In the genomic region with DNA sequence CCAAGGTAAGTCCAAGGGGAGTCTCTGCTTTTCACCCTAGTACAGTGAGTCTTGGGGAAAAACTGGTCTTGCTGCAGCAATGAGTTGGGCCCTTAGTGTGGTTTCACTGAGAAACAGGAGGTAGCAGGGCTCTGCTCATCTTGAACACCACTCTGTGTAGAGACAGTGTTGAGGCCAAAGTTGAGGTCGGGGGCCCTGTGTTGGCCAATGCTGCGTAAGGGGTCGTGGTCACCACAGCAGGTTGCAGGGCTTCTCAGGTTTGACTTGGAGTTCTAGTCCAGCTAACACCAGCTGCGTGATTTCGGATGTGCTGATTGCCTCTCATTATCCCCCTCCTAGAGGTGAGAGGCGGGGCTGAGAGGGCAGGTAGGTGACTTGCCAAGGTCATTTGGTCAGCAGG, we compare ENCODE assay signal across 14 cellular contexts.
DNase-seq lines count a peak whose midpoint lies in the region; ATAC-seq and TF ChIP-seq lines count a peak whose summit lies in the region.
"Had no signal": no experiment of that assay in that cellular context is flagged by ENCODE, and none has a peak within 500 bp of the region (broad histone marks: within the 10 kb centered on the region; RNA-seq: fewer than 3 reads in every experiment).

No MANE protein-coding gene starts in this region.

- no peaks in the 10 kb centered on the region for H3K36me3 Mint-ChIP-seq in CD4-positive, CD25-positive, alpha-beta regulatory T cell
- no peaks in the 10 kb centered on the region for H3K36me3 Mint-ChIP-seq in CD8-positive, alpha-beta T cell
- no peaks in the 10 kb centered on the region for H3K36me3 Mint-ChIP-seq in central memory CD8-positive, alpha-beta T cell (ENCODE audit: insufficient read depth)

- no peak for TF ChIP-seq CTCF in CD8-positive, alpha-beta T cell (IDR thresholded peaks at IDR 0.05)
- no peak for TF ChIP-seq CTCF in spleen (IDR thresholded peaks at IDR 0.05 in 8 of 11, conservative IDR thresholded peaks at IDR 0.05 in 3 of 11)

- DNase-seq in CD4-positive, CD25-positive, alpha-beta regulatory T cell: no peak
- no peak for DNase-seq in CD8-positive, alpha-beta T cell
- no peak for DNase-seq in central memory CD8-positive, alpha-beta T cell (ENCODE audit: low spot score in 2 of 2)
- no peak for DNase-seq in spleen
- no peak for DNase-seq in stimulated activated CD4-positive, alpha-beta T cell treated with anti-CD3 and anti-CD28 coated beads, Interleukin-1b, Interleukin-23, amount 100 ng/mL, for 48 hours
- DNase-seq in stimulated activated naive CD8-positive, alpha-beta T cell treated with anti-CD3 and anti-CD28 coated beads, Interleukin-15, amount 100 ng/mL, for 72 hours: no peak
- DNase-seq in NCI-H1930 (lab: John Stamatoyannopoulos, UW): no peak
- DNase-seq: ACHN; Caco-2; CD8-positive, alpha-beta memory T cell; GF-D8; HCEC 1CT; HFFc6 had no signal

- no peak for ATAC-seq in CD4-positive, CD25-positive, alpha-beta regulatory T cell (ENCODE audit: low read depth in 2 of 2)
- ATAC-seq in CD8-positive, alpha-beta T cell: no peak
- no peak for ATAC-seq in central memory CD8-positive, alpha-beta T cell (replicated peaks; ENCODE audit: extremely low read depth, poor library complexity, severe bottlenecking)
- ATAC-seq in stimulated activated naive CD8-positive, alpha-beta T cell treated with anti-CD3 and anti-CD28 coated beads, Interleukin-15, amount 100 ng/mL, for 72 hours: no peak

- POLR2A ChIA-PET in CD8-positive, alpha-beta T cell (lab: Charles Lee): no interaction called here

- intact Hi-C loops in CD8-positive, alpha-beta T cell (cut with DNase I, micrococcal nuclease): loop anchor here in 1 of 2 experiments (5.0 to 10.0 kb wide), 3 partner anchors 370 to 1668 kb away; partner anchors contain the start of gene BCL11B
- intact Hi-C loops in spleen (cut with DNase I; ENCODE audit: low total_unique reads): no loop called here

- peaks cover 48% of the 10 kb centered on the region for H3K4me1 ChIP-seq in CD4-positive, CD25-positive, alpha-beta regulatory T cell (ENCODE audit: control insufficient read depth, insufficient read depth, low read length, poor library complexity, severe bottlenecking)
- H3K4me1 ChIP-seq in CD8-positive, alpha-beta T cell (ENCODE audit: insufficient read depth, low read length): peaks cover 46% of the 10 kb centered on the region
- H3K4me1 ChIP-seq in spleen: peaks cover 0 to 25% (median 6%) of the 10 kb centered on the region in 6 donors
- H3K4me1 ChIP-seq: BLaER1 treated with 17β-estradiol and CSF1 and Interleukin-3, amounts not matched to agents 10 nM and 100 nM; Caco-2 had no signal

- H3K9me3 Mint-ChIP-seq in CD4-positive, CD25-positive, alpha-beta regulatory T cell: peaks cover 0 to 4% (median 2%) of the 10 kb centered on the region in 7 donors
- peaks cover 11% of the 10 kb centered on the region for H3K9me3 Mint-ChIP-seq in CD8-positive, alpha-beta T cell
- H3K9me3 Mint-ChIP-seq in central memory CD8-positive, alpha-beta T cell: peaks cover 6% of the 10 kb centered on the region
- peaks cover 10 to 18% of the 10 kb centered on the region in 2 donors for H3K9me3 Mint-ChIP-seq in stimulated activated naive CD8-positive, alpha-beta T cell treated with anti-CD3 and anti-CD28 coated beads, Interleukin-15, amount 100 ng/mL, for 72 hours

- CTCF ChIA-PET in CD8-positive, alpha-beta T cell (lab: Charles Lee): interaction anchor here (1.2 to 1.7 kb wide), 2 partner anchors 13 to 169 kb away, joined by 3 read pairs; no protein-coding TSS in a partner anchor

- 82 to 86% (median 84%) methylated on average over 6 of the region's 6 CpGs for WGBS in spleen, 5 donors

- peaks cover 5 to 36% (median 16%) of the 10 kb centered on the region in 4 donors for H3K4me1 Mint-ChIP-seq in CD4-positive, CD25-positive, alpha-beta regulatory T cell
- peaks cover 40% of the 10 kb centered on the region for H3K4me1 Mint-ChIP-seq in CD8-positive, alpha-beta T cell (ENCODE audit: low read depth)
- peaks cover 11% of the 10 kb centered on the region for H3K4me1 Mint-ChIP-seq in central memory CD8-positive, alpha-beta T cell
- peaks cover 16% of the 10 kb centered on the region for H3K4me1 Mint-ChIP-seq in stimulated activated naive CD8-positive, alpha-beta T cell treated with anti-CD3 and anti-CD28 coated beads, Interleukin-15, amount 100 ng/mL, for 72 hours

- H3K27ac Mint-ChIP-seq in CD4-positive, CD25-positive, alpha-beta regulatory T cell: no peak overlapping the region
- no peak overlapping the region for H3K27ac Mint-ChIP-seq in CD8-positive, alpha-beta T cell
- H3K27ac Mint-ChIP-seq in central memory CD8-positive, alpha-beta T cell (ENCODE audit: low read depth): no peak overlapping the region
- H3K27ac Mint-ChIP-seq in stimulated activated naive CD8-positive, alpha-beta T cell treated with anti-CD3 and anti-CD28 coated beads, Interleukin-15, amount 100 ng/mL, for 72 hours: no peak overlapping the region
- H3K27ac Mint-ChIP-seq: HFFc6 had no signal

- no peak overlapping the region for H3K4me3 ChIP-seq in CD4-positive, CD25-positive, alpha-beta regulatory T cell (ENCODE audit: low read depth, low read length)
- H3K4me3 ChIP-seq in CD8-positive, alpha-beta T cell (ENCODE audit: low read depth, low read length): no peak overlapping the region
- H3K4me3 ChIP-seq in spleen: no peak overlapping the region
- H3K4me3 ChIP-seq: BLaER1 treated with 17β-estradiol and CSF1 and Interleukin-3, amounts not matched to agents 10 nM and 100 nM had no signal

- no peaks in the 10 kb centered on the region for H3K9me3 ChIP-seq in CD4-positive, CD25-positive, alpha-beta regulatory T cell (ENCODE audit: control insufficient read depth in 2 of 2, low read length in 2 of 2)
- H3K9me3 ChIP-seq in CD8-positive, alpha-beta T cell (ENCODE audit: low read length): no peaks in the 10 kb centered on the region
- peaks cover 0 to 10% (median 4%) of the 10 kb centered on the region in 8 donors for H3K9me3 ChIP-seq in spleen
- H3K9me3 ChIP-seq: Caco-2 had no signal

- no peaks in the 10 kb centered on the region for H3K27me3 Mint-ChIP-seq in CD4-positive, CD25-positive, alpha-beta regulatory T cell
- no peaks in the 10 kb centered on the region for H3K27me3 Mint-ChIP-seq in CD8-positive, alpha-beta T cell (ENCODE audit: low read depth)
- H3K27me3 Mint-ChIP-seq in central memory CD8-positive, alpha-beta T cell: no peaks in the 10 kb centered on the region
- no peaks in the 10 kb centered on the region for H3K27me3 Mint-ChIP-seq in stimulated activated naive CD8-positive, alpha-beta T cell treated with anti-CD3 and anti-CD28 coated beads, Interleukin-15, amount 100 ng/mL, for 72 hours
- H3K27me3 Mint-ChIP-seq: CD8-positive, alpha-beta memory T cell had no signal

- peak overlapping the region; percentile 75 for H3K27ac ChIP-seq in CD4-positive, CD25-positive, alpha-beta regulatory T cell (ENCODE audit: insufficient read depth, low read length, poor library complexity, severe bottlenecking)
- peak overlapping the region; percentile 66 for H3K27ac ChIP-seq in CD8-positive, alpha-beta T cell (ENCODE audit: low read depth, low read length)
- peak overlapping the region in 5 of 8 donors; percentile 36 to 87 (median 68) for H3K27ac ChIP-seq in spleen
- H3K27ac ChIP-seq: BLaER1 treated with 17β-estradiol and CSF1 and Interleukin-3, amounts not matched to agents 10 nM and 100 nM had no signal

- no peak for TF ChIP-seq POLR2A in spleen (IDR thresholded peaks at IDR 0.05)

- no peaks in the 10 kb centered on the region for H3K36me3 ChIP-seq in CD4-positive, CD25-positive, alpha-beta regulatory T cell (ENCODE audit: control insufficient read depth, insufficient read depth, low read length)
- H3K36me3 ChIP-seq in CD8-positive, alpha-beta T cell (ENCODE audit: insufficient read depth, low read length): no peaks in the 10 kb centered on the region
- H3K36me3 ChIP-seq in spleen: no peaks in the 10 kb centered on the region
- H3K36me3 ChIP-seq: BLaER1 treated with 17β-estradiol and CSF1 and Interleukin-3, amounts not matched to agents 10 nM and 100 nM had no signal

- H3K27me3 ChIP-seq in CD4-positive, CD25-positive, alpha-beta regulatory T cell (ENCODE audit: control insufficient read depth, insufficient read depth, low read length): no peaks in the 10 kb centered on the region
- no peaks in the 10 kb centered on the region for H3K27me3 ChIP-seq in CD8-positive, alpha-beta T cell (ENCODE audit: insufficient read depth, low read length)
- peaks cover 0 to 15% (median 0%) of the 10 kb centered on the region in 7 donors for H3K27me3 ChIP-seq in spleen (replicated peaks in 1 of 7)
- H3K27me3 ChIP-seq: BLaER1 treated with 17β-estradiol and CSF1 and Interleukin-3, amounts not matched to agents 10 nM and 100 nM had no signal

- no peak overlapping the region for H3K4me3 Mint-ChIP-seq in CD4-positive, CD25-positive, alpha-beta regulatory T cell
- no peak overlapping the region for H3K4me3 Mint-ChIP-seq in CD8-positive, alpha-beta T cell
- peak overlapping the region; percentile 25 for H3K4me3 Mint-ChIP-seq in central memory CD8-positive, alpha-beta T cell
- H3K4me3 Mint-ChIP-seq in stimulated activated naive CD8-positive, alpha-beta T cell treated with anti-CD3 and anti-CD28 coated beads, Interleukin-15, amount 100 ng/mL, for 72 hours: no peak overlapping the region
- H3K4me3 Mint-ChIP-seq: HFFc6 had no signal
